In genomic region chr6:85802162-85802561, GRCh38 we compare ENCODE assay signal across 27 cellular contexts.
DNase-seq lines count a peak whose midpoint lies in the region; ATAC-seq and TF ChIP-seq lines count a peak whose summit lies in the region.
"Had no signal": no experiment of that assay in that cellular context is flagged by ENCODE, and none has a peak within 500 bp of the region (broad histone marks: within the 10 kb centered on the region; RNA-seq: fewer than 3 reads in every experiment).

No MANE protein-coding gene starts in this region.

- 0 out of 2 replicates have a peak overlapping the region, but pooled peaks have one; percentile 21 for H2AFZ ChIP-seq in PC-3 (ENCODE audit: low read length)

- H3K27me3 ChIP-seq in PC-3 (ENCODE audit: low read length) = no peaks in the 10 kb centered on the region
- H3K27me3 ChIP-seq: BE2C; BLaER1; BLaER1 treated with 17β-estradiol and CSF1 and Interleukin-3, amounts not matched to agents 10 nM and 100 nM had no signal

- H3K4me3 ChIP-seq in PC-3 (ENCODE audit: low read length) = no peak overlapping the region
- H3K4me3 ChIP-seq: A549; BLaER1; BLaER1 treated with 17β-estradiol and CSF1 and Interleukin-3, amounts not matched to agents 10 nM and 100 nM had no signal

- intact Hi-C loops in PC-3 (cut with micrococcal nuclease) = loop anchor here (2.0 kb wide), 1 partner anchor 63 kb away; no protein-coding TSS in a partner anchor

- TF ChIP-seq CTCF in PC-3 (conservative IDR thresholded peaks at IDR 0.05; ENCODE audit: low read depth, low read length) = no peak

- CTCF ChIA-PET in PC-3 (lab: Charles Lee) = no interaction called here

- peak; percentile 89 for ATAC-seq in PC-3
- ATAC-seq: A549; CD8-positive, alpha-beta T cell had no signal

- H3K9ac ChIP-seq in PC-3 (ENCODE audit: low read length) = no peak overlapping the region
- H3K9ac ChIP-seq: BLaER1; BLaER1 treated with 17β-estradiol and CSF1 and Interleukin-3, amounts not matched to agents 10 nM and 100 nM had no signal

- peaks cover 46% of the 10 kb centered on the region for H3K4me1 ChIP-seq in PC-3 (ENCODE audit: insufficient read depth, low read length)
- H3K4me1 ChIP-seq: A549; BE2C; BLaER1; BLaER1 treated with 17β-estradiol and CSF1 and Interleukin-3, amounts not matched to agents 10 nM and 100 nM; Caco-2 had no signal

- no peaks in the 10 kb centered on the region for H3K79me2 ChIP-seq in PC-3 (ENCODE audit: low read length)

- H3K36me3 ChIP-seq in PC-3 (ENCODE audit: low read depth, low read length) = no peaks in the 10 kb centered on the region
- H3K36me3 ChIP-seq: BE2C; BLaER1; BLaER1 treated with 17β-estradiol and CSF1 and Interleukin-3, amounts not matched to agents 10 nM and 100 nM had no signal

- no peaks in the 10 kb centered on the region for H3K9me2 ChIP-seq in PC-3 (replicated peaks; ENCODE audit: low read length)

- POLR2A ChIA-PET in PC-3 (lab: Charles Lee; ENCODE audit: unreplicated experiment) = no interaction called here

- BruUV-seq in PC-3 (replicated peaks; lab: Mats Ljungman, UMichigan) = no TSS peak

- no peaks in the 10 kb centered on the region for H4K20me1 ChIP-seq in PC-3 (ENCODE audit: low read length)
- H4K20me1 ChIP-seq: BLaER1; BLaER1 treated with 17β-estradiol and CSF1 and Interleukin-3, amounts not matched to agents 10 nM and 100 nM had no signal

- DNase-seq in PC-3 = peak; percentile 75
- no peak for DNase-seq in midbrain (lab: John Stamatoyannopoulos, UW)
- DNase-seq: 8988T; ACHN; AML-193; BE2C; C1 segment of cervical spinal cord; Caco-2; Calu3; CD4-positive, alpha-beta memory T cell; CD4-positive, alpha-beta T cell; CD4-positive, CD25-positive, alpha-beta regulatory T cell; CD8-positive, alpha-beta memory T cell; CD8-positive, alpha-beta T cell; COR-L47; DMS 273 treated with DMSO at 0.1 percent for 48 hours; DMS153; DMS53; DMS79; DMS79 treated with DMSO at 0.1 percent for 48 hours; DND-41; EL had no signal

- H3K27ac ChIP-seq in PC-3 (ENCODE audit: low read length) = peak overlapping the region; percentile 67
- H3K27ac ChIP-seq: 22Rv1; A549; BLaER1; BLaER1 treated with 17β-estradiol and CSF1 and Interleukin-3, amounts not matched to agents 10 nM and 100 nM; C4-2B had no signal

- H3F3A ChIP-seq in PC-3 (ENCODE audit: low read length, unreplicated experiment) = no peaks in the 10 kb centered on the region

- no peaks in the 10 kb centered on the region for H3K9me3 ChIP-seq in PC-3 (ENCODE audit: low read length)
- H3K9me3 ChIP-seq: A549, BE2C, Caco-2 had no signal

- peak overlapping the region; percentile 61 for H3K4me2 ChIP-seq in PC-3 (ENCODE audit: low read length)
- H3K4me2 ChIP-seq: A549; BLaER1; BLaER1 treated with 17β-estradiol and CSF1 and Interleukin-3, amounts not matched to agents 10 nM and 100 nM had no signal
